In the genomic region with DNA sequence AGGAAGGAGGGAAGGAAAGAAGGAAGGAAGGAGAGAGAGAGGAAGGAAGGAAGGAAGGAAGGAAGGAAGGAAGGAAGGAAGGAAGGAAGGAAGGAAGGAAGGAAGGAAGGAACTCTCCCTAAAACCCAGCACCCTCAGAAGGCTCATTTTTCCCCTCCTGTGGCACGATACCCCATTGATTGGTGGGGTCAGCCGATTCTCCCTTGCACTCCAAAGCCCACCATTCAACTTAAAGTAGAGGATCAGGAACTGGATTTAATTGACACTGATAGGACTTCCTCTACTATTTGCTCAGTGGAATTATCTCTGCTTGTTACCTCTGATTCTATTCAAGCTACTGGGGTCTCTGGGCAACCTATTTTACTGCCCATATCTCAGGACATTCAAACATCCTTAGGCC, we compare ENCODE assay signal across 9 cellular contexts.
"Had no signal": no experiment of that assay in that cellular context is flagged by ENCODE, and none has a peak within 500 bp of the region (broad histone marks: within the 10 kb centered on the region; RNA-seq: fewer than 3 reads in every experiment).

No MANE protein-coding gene starts in this region.

- H3K27ac Mint-ChIP-seq: GM23338, H9, HFFc6 had no signal

- ATAC-seq: GM23338, HCT116 had no signal

- H3K9ac ChIP-seq: GM23248 had no signal

- H3K9me3 ChIP-seq: HAP-1 had no signal

- H3K4me3 Mint-ChIP-seq: GM23338, H9, HFFc6 had no signal

- H3K36me3 ChIP-seq: HAP-1 had no signal

- H3K27ac ChIP-seq: GM23248 had no signal

- DNase-seq: GM23248, GOT3, H7, H9, HCEC 1CT, HFFc6 had no signal

- H3K4me3 ChIP-seq: GM23248, GM23338, HAP-1 had no signal

- H3K4me1 ChIP-seq: HAP-1 had no signal
